In genomic region chr17:37405955-37406634, GRCh38 we compare ENCODE assay signal across 8 cellular contexts. TPM values are rescaled to one million over a fixed set of nuclear protein-coding genes. Genes with fewer than 3 reads are reported as not detected.
DNase-seq lines count a peak whose midpoint lies in the region; ATAC-seq, FAIRE-seq and TF ChIP-seq lines count a peak whose summit lies in the region.

No MANE protein-coding gene starts in this region.

- dilution Hi-C loops in endothelial cell of umbilical vein (cut with MboI; ENCODE audit: extremely low pct_ligation_motif_present, low sequenced_read_pairs): no loop called here

- TF ChIP-seq CTCF in Peyer's patch (IDR thresholded peaks at IDR 0.05): peak in 1 of 6 experiments; percentile 6
- no peak for TF ChIP-seq CTCF in endothelial cell of umbilical vein (IDR thresholded peaks at IDR 0.05; ENCODE audit: extremely low read depth in 1 of 2, insufficient read depth in 1 of 2, low read depth in 1 of 2, low read length in 2 of 2)
- TF ChIP-seq CTCF in omental fat pad (IDR thresholded peaks at IDR 0.05): no peak

- H3K4me2 ChIP-seq in endothelial cell of umbilical vein (ENCODE audit: insufficient read depth, low read length): peak overlapping the region; percentile 89

- H3K79me2 ChIP-seq in endothelial cell of umbilical vein (ENCODE audit: control insufficient read depth, insufficient read depth, low read length): peaks cover 45% of the 10 kb centered on the region

- peaks cover 0 to 9% (median 4%) of the 10 kb centered on the region in 4 donors for H3K4me1 ChIP-seq in Peyer's patch
- H3K4me1 ChIP-seq in endothelial cell of umbilical vein (ENCODE audit: control insufficient read depth, extremely low read depth, insufficient read depth, low read length): peaks cover 12% of the 10 kb centered on the region

- H3K36me3 ChIP-seq in Peyer's patch (peaks cover 0 to under 1% (median 0%) of the 10 kb centered on the region in 3 donors), endothelial cell of umbilical vein (ENCODE audit: control insufficient read depth in 2 of 2, extremely low read depth in 1 of 2, insufficient read depth in 2 of 2, low read length in 2 of 2) (no peaks in the 10 kb centered on the region)

- peak overlapping the region; percentile 90 for H2AFZ ChIP-seq in endothelial cell of umbilical vein (ENCODE audit: low read depth, low read length)

- H3K27me3 ChIP-seq in Peyer's patch (no peaks in the 10 kb centered on the region), endothelial cell of umbilical vein (ENCODE audit: control insufficient read depth in 2 of 2, insufficient read depth in 2 of 2, low read length in 2 of 2) (no peaks in the 10 kb centered on the region)

- peak overlapping the region; percentile 82 for H3K9ac ChIP-seq in endothelial cell of umbilical vein (replicated peaks; ENCODE audit: extremely low read depth, insufficient read depth, low read length)

- H3K9me3 ChIP-seq in Peyer's patch (no peaks in the 10 kb centered on the region), endothelial cell of umbilical vein (replicated peaks; ENCODE audit: control insufficient read depth, insufficient read depth, low read length) (no peaks in the 10 kb centered on the region)

- CTCF ChIA-PET in endothelial cell of umbilical vein (lab: Charles Lee): interaction anchor here (1.3 to 3.6 kb wide), 2 partner anchors 32 to 166 kb away, joined by 3 to 22 read pairs; no protein-coding TSS in a partner anchor

- ATAC-seq in HG02642 (IDR thresholded peaks at IDR 0.05; ENCODE audit: poor library complexity, unreplicated experiment) (peak; percentile 29), omental fat pad (ENCODE audit: low FRiP score) (peak; percentile 45)

- POLR2A ChIA-PET in endothelial cell of umbilical vein (lab: Charles Lee): no interaction called here

- TSS peak; percentile 76 for BruUV-seq in endothelial cell of umbilical vein (replicated peaks; lab: Mats Ljungman, UMichigan)

- no peak for FAIRE-seq in endothelial cell of umbilical vein (lab: Jason Lieb, UNC)
- no peak for FAIRE-seq in HTR-8/SVneo (lab: Jason Lieb, UNC)

- H3K27ac ChIP-seq in Peyer's patch (peak overlapping the region; percentile 88 to 99 (median 95)), endothelial cell of umbilical vein (ENCODE audit: insufficient read depth, low read depth, low read length) (peak overlapping the region; percentile 52)

- DNase-seq in DMS53 (lab: John Stamatoyannopoulos, UW) (peak; percentile 22), DMS53 treated with DMSO at 0.1 percent for 48 hours (lab: John Stamatoyannopoulos, UW; ENCODE audit: unreplicated experiment) (no peak), Peyer's patch (no peak), endothelial cell of umbilical vein (ENCODE audit: low read depth, low spot score) (peak; percentile 56), omental fat pad (ENCODE audit: low spot score) (no peak), islet precursor cell (no peak), HTR-8/SVneo (ENCODE audit: insufficient read length, low spot score) (no peak)

- intact Hi-C loops in endothelial cell of umbilical vein (cut with micrococcal nuclease): loop anchor here (2.0 to 5.0 kb wide), 3 partner anchors 49 to 236 kb away; partner anchors contain the start of gene DDX52

- H3K9me1 ChIP-seq in endothelial cell of umbilical vein (replicated peaks; ENCODE audit: control insufficient read depth, extremely low read depth, insufficient read depth, low read length): no peaks in the 10 kb centered on the region

- no peaks in the 10 kb centered on the region for H4K20me1 ChIP-seq in endothelial cell of umbilical vein (replicated peaks; ENCODE audit: control insufficient read depth, extremely low read depth, insufficient read depth, low read length)

- peak overlapping the region; percentile 69 to 94 (median 80) for H3K4me3 ChIP-seq in Peyer's patch
- H3K4me3 ChIP-seq in endothelial cell of umbilical vein (replicated peaks in 1 of 3; ENCODE audit: insufficient read depth in 1 of 3, low read depth in 1 of 3, low read length in 3 of 3): peak overlapping the region; percentile 22 to 96 (median 86)

- no peak for TF ChIP-seq POLR2A in Peyer's patch (IDR thresholded peaks at IDR 0.05)
- TF ChIP-seq POLR2A in endothelial cell of umbilical vein (IDR thresholded peaks at IDR 0.05; ENCODE audit: low read depth, low read length): no peak

TF ChIP-seq in endothelial cell of umbilical vein, 7 proteins besides CTCF, POLR2A, EP300 and RAD21:
- no peak for TF ChIP-seq POLR2AphosphoS5 (IDR thresholded peaks at IDR 0.05; ENCODE audit: insufficient read depth, low read depth, low read length)
- no peak for TF ChIP-seq JUN (IDR thresholded peaks at IDR 0.05; ENCODE audit: borderline replicate concordance, insufficient read depth, insufficient read length, low read depth)
- TF ChIP-seq MYC (IDR thresholded peaks at IDR 0.05; ENCODE audit: low read depth, low read length): peak; percentile 36

RNA-seq across cellular contexts. Expression of gene ACACA, which starts 0.5 kb away (rescaled TPM):
- total RNA-seq in Peyer's patch: 10 to 100 TPM; 31.7 to 71.7 (median 43.0) TPM
- total RNA-seq in endothelial cell of umbilical vein: 116 and 124 TPM in 2 replicates
- 55.3 and 56.8 TPM in 2 replicates for polyA plus RNA-seq in endothelial cell of umbilical vein
- 54.5 and 55.8 TPM in 2 replicates for polyA plus RNA-seq in endothelial cell of umbilical vein (2011; cell fraction: cytosol; rRNA removed)
- 108 and 114 TPM in 2 replicates for polyA plus RNA-seq in endothelial cell of umbilical vein (2011; cell fraction: nucleus; rRNA removed)
- polyA plus RNA-seq in endothelial cell of umbilical vein (2012): 52.4 and 55.1 TPM in 2 replicates
- polyA minus RNA-seq in endothelial cell of umbilical vein: 343 and 426 TPM in 2 replicates
- 136 TPM for polyA minus RNA-seq in endothelial cell of umbilical vein (2011; cell fraction: cytosol; rRNA and poly(A)+ RNA removed)
- polyA minus RNA-seq in endothelial cell of umbilical vein (2011; cell fraction: nucleus; rRNA and poly(A)+ RNA removed): 301 and 431 TPM in 2 replicates
- 10 to 100 TPM; 28.7 to 72.7 (median 42.2) TPM for total RNA-seq in omental fat pad

RNA-seq across cellular contexts. Expression of gene TADA2A, which starts 0.6 kb away (rescaled TPM):
- 10 to 100 TPM; 25.7 to 80.9 (median 43.2) TPM for total RNA-seq in Peyer's patch
- 20.5 and 22.4 TPM in 2 replicates for total RNA-seq in endothelial cell of umbilical vein
- polyA plus RNA-seq in endothelial cell of umbilical vein: 9.9 and 11.1 TPM in 2 replicates
- polyA plus RNA-seq in endothelial cell of umbilical vein (2011; cell fraction: cytosol; rRNA removed): 10.1 and 12.5 TPM in 2 replicates
- polyA plus RNA-seq in endothelial cell of umbilical vein (2011; cell fraction: nucleus; rRNA removed): 38.9 and 40.2 TPM in 2 replicates
- 16.8 and 17.9 TPM in 2 replicates for polyA plus RNA-seq in endothelial cell of umbilical vein (2012)
- 36.2 TPM in 2 replicates for polyA minus RNA-seq in endothelial cell of umbilical vein
- 18.1 TPM for polyA minus RNA-seq in endothelial cell of umbilical vein (2011; cell fraction: cytosol; rRNA and poly(A)+ RNA removed)
- 27.5 and 35.4 TPM in 2 replicates for polyA minus RNA-seq in endothelial cell of umbilical vein (2011; cell fraction: nucleus; rRNA and poly(A)+ RNA removed)
- total RNA-seq in omental fat pad: 10 to 100 TPM; 11.5 to 28.1 (median 16.0) TPM

RNA-seq across cellular contexts. Expression of gene C17orf78, which starts 30.3 kb away (rescaled TPM):
- total RNA-seq in Peyer's patch: 100 to 1,000 TPM in 1 of 4 donors, 10 to 100 TPM in 2, 1 to 10 TPM in 1; 5.0 to 105 (median 73.9) TPM
- total RNA-seq in endothelial cell of umbilical vein: not detected in 2 replicates
- polyA plus RNA-seq in endothelial cell of umbilical vein: not detected in 2 replicates
- polyA plus RNA-seq in endothelial cell of umbilical vein (2011; cell fraction: cytosol; rRNA removed): not detected in 2 replicates
- polyA plus RNA-seq in endothelial cell of umbilical vein (2011; cell fraction: nucleus; rRNA removed): not detected in 2 replicates
- polyA plus RNA-seq in endothelial cell of umbilical vein (2012): not detected in 2 replicates
- not detected in 2 replicates for polyA minus RNA-seq in endothelial cell of umbilical vein
- polyA minus RNA-seq in endothelial cell of umbilical vein (2011; cell fraction: cytosol; rRNA and poly(A)+ RNA removed): not detected
- not detected in 2 replicates for polyA minus RNA-seq in endothelial cell of umbilical vein (2011; cell fraction: nucleus; rRNA and poly(A)+ RNA removed)
- not detected for total RNA-seq in omental fat pad

Comparison
In these comparisons a context has a peak if more than half of its experiments do, and no peak if none do; other contexts are left out.
1. DNase-seq: peak in DMS53 (single experiment) and endothelial cell of umbilical vein (single experiment); none in DMS53 treated with DMSO at 0.1 percent for 48 hours (single experiment), Peyer's patch (0 of 3), omental fat pad (single experiment), islet precursor cell (single experiment) and HTR-8/SVneo (single experiment).